In the genomic region with DNA sequence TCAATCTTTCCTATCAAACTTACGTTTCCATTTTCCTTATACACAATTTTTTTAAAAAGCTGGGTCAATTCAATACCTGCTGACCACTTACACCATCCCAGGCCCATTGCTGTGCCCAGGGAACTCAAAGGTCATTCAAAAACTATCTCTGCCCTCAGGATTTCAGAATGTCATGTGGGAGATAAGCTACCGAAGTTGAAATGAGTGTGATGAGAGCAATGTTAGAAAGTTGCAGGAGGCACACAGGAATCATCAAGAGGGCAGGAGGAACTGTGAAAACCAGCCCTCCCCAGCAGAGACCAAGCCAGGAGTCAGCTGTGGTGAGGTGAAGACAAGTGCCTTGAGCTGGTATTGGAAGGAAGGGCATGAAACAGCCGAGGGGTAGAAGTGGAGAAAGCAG, we compare ENCODE assay signal across 19 cellular contexts.
"Had no signal": no experiment of that assay in that cellular context is flagged by ENCODE, and none has a peak within 500 bp of the region (broad histone marks: within the 10 kb centered on the region; RNA-seq: fewer than 3 reads in every experiment).

No MANE protein-coding gene starts in this region.

- H2AFZ ChIP-seq: neural progenitor cell had no signal

- H3K27me3 ChIP-seq: adrenal gland, neural progenitor cell, thyroid gland, upper lobe of right lung had no signal

- DNase-seq: activated CD4-positive, alpha-beta T cell treated with anti-CD3 and anti-CD28 coated beads for 36 hours; activated CD4-positive, alpha-beta T cell treated with anti-CD3 and anti-CD28 coated beads, Interleukin-2, amount 50 U/mL, for 48 hours; activated CD8-positive, alpha-beta memory T cell treated with anti-CD3 and anti-CD28 coated beads, Interleukin-2, amount 50 U/mL, for 48 hours; activated naive CD4-positive, alpha-beta T cell; activated T-cell treated with anti-CD3 and anti-CD28 coated beads, Interleukin-2, amount 50 U/mL, for 4 hours; adrenal gland; cortex of kidney; endodermal cell; hypothalamus; lower lobe of right lung; naive thymus-derived CD4-positive, alpha-beta T cell; stimulated activated CD4-positive, alpha-beta T cell treated with anti-CD3 and anti-CD28 coated beads, Interleukin-1b, Interleukin-23, amount 100 ng/mL, for 48 hours; substantia nigra; T-helper 1 cell; thyroid gland; upper lobe of right lung had no signal

- H3K9me3 ChIP-seq: adrenal gland, lower lobe of right lung, prostate gland, thyroid gland, upper lobe of right lung had no signal

- H3K36me3 ChIP-seq: adrenal gland, lower lobe of right lung, neural progenitor cell, prostate gland, thyroid gland, upper lobe of right lung had no signal

- H3K9ac ChIP-seq: neural progenitor cell had no signal

- H3K4me3 ChIP-seq: adrenal gland, lower lobe of right lung, neural progenitor cell, prostate gland, thyroid gland, upper lobe of right lung had no signal

- H3K27ac ChIP-seq: adrenal gland, epithelial cell of prostate, lower lobe of right lung, neural progenitor cell, prostate gland, thyroid gland, upper lobe of right lung had no signal

- H3K4me2 ChIP-seq: neural progenitor cell had no signal

- ATAC-seq: activated CD4-positive, alpha-beta T cell treated with anti-CD3 and anti-CD28 coated beads for 36 hours; activated T-cell treated with anti-CD3 and anti-CD28 coated beads, Interleukin-2, amount 50 U/mL, for 4 hours; lower lobe of right lung; naive thymus-derived CD4-positive, alpha-beta T cell; upper lobe of right lung had no signal

- H3K4me1 ChIP-seq: prostate gland had no signal
